In genomic region chr4:140523370-140523856, GRCh38 we compare ENCODE assay signal across 8 cellular contexts. TPM values are rescaled to one million over a fixed set of nuclear protein-coding genes. Genes with fewer than 3 reads are reported as not detected.
DNase-seq lines count a peak whose midpoint lies in the region; ATAC-seq and TF ChIP-seq lines count a peak whose summit lies in the region.

No MANE protein-coding gene starts in this region.

- DNase-seq in BJ (ENCODE audit: low read depth) (no peak), IMR-90 (no peak), NCI-H187 treated with DMSO at 0.1 percent for 48 hours (lab: John Stamatoyannopoulos, UW) (no peak), HUDEP-2 (lab: John Stamatoyannopoulos, UW; ENCODE audit: unreplicated experiment in 76 of 76) (no peak), GM19240 (ENCODE audit: insufficient read length, low spot score) (no peak)

- no peak overlapping the region for H2BK15ac ChIP-seq in IMR-90 (ENCODE audit: low read depth, low read length)

- peak; percentile 10 for ATAC-seq in GM19467 (IDR thresholded peaks at IDR 0.05; ENCODE audit: unreplicated experiment)
- ATAC-seq in IMR-90 (ENCODE audit: low read depth): no peak

- dilution Hi-C loops in IMR-90 (cut with HindIII; ENCODE audit: low sequenced_read_pairs, unreplicated experiment): no loop called here

- H2AFZ ChIP-seq in IMR-90 (replicated peaks; ENCODE audit: low read length, poor library complexity): peak overlapping the region; percentile 97

- H3K4ac ChIP-seq in IMR-90 (ENCODE audit: low read depth, low read length): no peak overlapping the region

- no peak overlapping the region for H3K14ac ChIP-seq in IMR-90 (replicated peaks; ENCODE audit: low read depth, low read length)

- no peak overlapping the region for H2AK5ac ChIP-seq in IMR-90 (ENCODE audit: low read depth, low read length)

- in situ Hi-C loops in IMR-90 (cut with MboI; ENCODE audit: low sequenced_read_pairs): no loop called here

- H2BK20ac ChIP-seq in IMR-90 (ENCODE audit: low read depth, low read length): no peak overlapping the region

- H3K4me2 ChIP-seq in IMR-90 (ENCODE audit: low read depth, low read length): peak overlapping the region; percentile 72

- no peak overlapping the region for H2BK120ac ChIP-seq in IMR-90 (ENCODE audit: low read depth, low read length)

- BruUV-seq in IMR-90 (replicated peaks; lab: Mats Ljungman, UMichigan): no TSS peak

- H4K5ac ChIP-seq in IMR-90 (ENCODE audit: low read depth, low read length): no peak overlapping the region

- H2AK9ac ChIP-seq in IMR-90 (replicated peaks; ENCODE audit: low read depth, low read length, poor library complexity): no peak overlapping the region

- H3K79me1 ChIP-seq in IMR-90 (ENCODE audit: low read depth in 1 of 2, low read length in 2 of 2): peaks cover 4 to 14% of the 10 kb centered on the region in 2 experiments; a peak in 3 of 4 replicates

- CTCF ChIA-PET in BJ (lab: Yijun Ruan, JAX) (interaction anchor here (0.8 to 2.4 kb wide), 8 partner anchors 18 to 330 kb away, joined by 3 to 10 read pairs (median 4); partner anchors contain the start of gene SCOC), IMR-90 (lab: Yijun Ruan, JAX) (interaction anchor here (0.8 to 1.5 kb wide), 3 partner anchors 19 to 610 kb away, joined by 3 to 6 read pairs (median 3); partner anchors contain the start of gene RNF150)

- no peak for TF ChIP-seq RAD21 in IMR-90 (IDR thresholded peaks at IDR 0.05; ENCODE audit: low read length)

- WGBS in IMR-90 (ENCODE audit: extremely low coverage in 2 of 2, insufficient read length in 1 of 2), 2 experiments: no CpG with 5 or more reads among the region's 8 CpGs

- H3K4me3 ChIP-seq in BJ (ENCODE audit: low read depth, low read length): peak overlapping the region; percentile 66
- peak overlapping the region; percentile 43; the same call in 1 of the 2 replicates for H3K4me3 ChIP-seq in IMR-90 (ENCODE audit: insufficient read depth, low read depth, low read length)
- peak overlapping the region; percentile 91 for H3K4me3 ChIP-seq in endocrine pancreas (ENCODE audit: control insufficient read depth, insufficient read depth, low read length)
- peak overlapping the region; percentile 67 for H3K4me3 ChIP-seq in rectal smooth muscle tissue (ENCODE audit: low read length)

- H2BK5ac ChIP-seq in IMR-90 (ENCODE audit: low read depth, low read length, poor library complexity, severe bottlenecking): no peak overlapping the region

- POLR2A ChIA-PET in BJ (lab: Charles Lee) (interaction anchor here (0.6 kb wide), 1 partner anchor 778 kb away, joined by 5 read pairs; no protein-coding TSS in a partner anchor), IMR-90 (lab: Charles Lee; ENCODE audit: unreplicated experiment) (no interaction called here)

- H4K8ac ChIP-seq in IMR-90 (ENCODE audit: low read depth in 2 of 2, low read length in 2 of 2): peak overlapping the region; percentile 64 to 76

- H3K4me1 ChIP-seq in IMR-90 (ENCODE audit: control insufficient read depth, insufficient read depth, low read length) (no peaks in the 10 kb centered on the region), endocrine pancreas (ENCODE audit: control insufficient read depth, insufficient read depth, low read length) (peaks cover 8% of the 10 kb centered on the region), rectal smooth muscle tissue (ENCODE audit: control insufficient read depth, insufficient read depth, low read length) (no peaks in the 10 kb centered on the region)

- H3K18ac ChIP-seq in IMR-90 (ENCODE audit: low read depth, low read length): no peak overlapping the region

- H3K27ac ChIP-seq in IMR-90 (ENCODE audit: insufficient read depth, low read length) (no peak overlapping the region), rectal smooth muscle tissue (ENCODE audit: low read depth, low read length) (no peak overlapping the region)

- H3K23ac ChIP-seq in IMR-90 (ENCODE audit: low read depth, low read length): no peak overlapping the region

- intact Hi-C loops in IMR-90 (cut with micrococcal nuclease): loop anchor here (5.0 kb wide), 2 partner anchors 151 to 234 kb away; partner anchors contain the start of genes SCOC and TBC1D9

- no peaks in the 10 kb centered on the region for H4K20me1 ChIP-seq in IMR-90 (ENCODE audit: insufficient read depth, low read length)

- H3K9ac ChIP-seq in IMR-90 (ENCODE audit: low read depth, low read length) (no peak overlapping the region; the same call in 1 of the 2 replicates), endocrine pancreas (ENCODE audit: control insufficient read depth, insufficient read depth, low read length) (no peak overlapping the region), rectal smooth muscle tissue (ENCODE audit: low read length) (no peak overlapping the region)

- H3K27me3 ChIP-seq in BJ (ENCODE audit: control insufficient read depth, insufficient read depth, low read length) (no peaks in the 10 kb centered on the region), IMR-90 (ENCODE audit: control insufficient read depth, insufficient read depth, low read length) (no peaks in the 10 kb centered on the region), endocrine pancreas (ENCODE audit: control insufficient read depth, insufficient read depth, low read length) (no peaks in the 10 kb centered on the region), rectal smooth muscle tissue (ENCODE audit: control insufficient read depth, insufficient read depth, low read length) (no peaks in the 10 kb centered on the region)

- H4K91ac ChIP-seq in IMR-90 (ENCODE audit: insufficient read depth, low read depth, low read length): no peak overlapping the region

- H3K9me3 ChIP-seq in IMR-90 (ENCODE audit: control insufficient read depth, insufficient read depth, low read length) (no peaks in the 10 kb centered on the region), endocrine pancreas (ENCODE audit: control insufficient read depth, low read length) (no peaks in the 10 kb centered on the region)

- no peak for TF ChIP-seq CTCF in BJ (IDR thresholded peaks at IDR 0.05; ENCODE audit: insufficient read depth, low read depth, low read length)
- TF ChIP-seq CTCF in IMR-90 (conservative IDR thresholded peaks at IDR 0.05; ENCODE audit: low read depth, low read length): no peak

- H3K9me1 ChIP-seq in IMR-90 (ENCODE audit: insufficient read depth, low read length): no peaks in the 10 kb centered on the region

- H3K56ac ChIP-seq in IMR-90 (ENCODE audit: extremely low read depth, insufficient read depth, low read length): 0 out of 2 replicates have a peak overlapping the region, but pooled peaks have one; percentile 20

- H3K36me3 ChIP-seq in BJ (ENCODE audit: control insufficient read depth, insufficient read depth, low read length) (no peaks in the 10 kb centered on the region), IMR-90 (ENCODE audit: control insufficient read depth, insufficient read depth, low read length) (no peaks in the 10 kb centered on the region), endocrine pancreas (ENCODE audit: control insufficient read depth, insufficient read depth, low read length) (no peaks in the 10 kb centered on the region), rectal smooth muscle tissue (ENCODE audit: control insufficient read depth, insufficient read depth, low read length) (no peaks in the 10 kb centered on the region)

- TF ChIP-seq POLR2A in IMR-90 (IDR thresholded peaks at IDR 0.05; ENCODE audit: low read depth, low read length): no peak

TF ChIP-seq in IMR-90, 13 proteins besides CTCF, POLR2A, EP300 and RAD21 (continues in another document):
- TF ChIP-seq CEBPB (IDR thresholded peaks at IDR 0.05; ENCODE audit: low read depth, low read length): no peak
- no peak for TF ChIP-seq MAZ (IDR thresholded peaks at IDR 0.05; ENCODE audit: borderline replicate concordance, low read depth, low read length)
- TF ChIP-seq BHLHE40 (IDR thresholded peaks at IDR 0.05; ENCODE audit: low read depth, low read length): no peak
- no peak for TF ChIP-seq RFX5 (IDR thresholded peaks at IDR 0.05; ENCODE audit: low read depth, low read length)
- no peak for TF ChIP-seq SMC3 (IDR thresholded peaks at IDR 0.05; ENCODE audit: low read depth, low read length)
- no peak for TF ChIP-seq FOS (IDR thresholded peaks at IDR 0.05; ENCODE audit: low read depth, low read length)
- TF ChIP-seq MAFK (IDR thresholded peaks at IDR 0.05; ENCODE audit: low read depth, low read length): no peak
- no peak for TF ChIP-seq CHD1 (IDR thresholded peaks at IDR 0.05; ENCODE audit: low read depth, low read length)
- no peak for TF ChIP-seq RCOR1 (IDR thresholded peaks at IDR 0.05; ENCODE audit: insufficient replicate concordance, low read length)
- no peak for TF ChIP-seq ELK1 (IDR thresholded peaks at IDR 0.05; ENCODE audit: borderline replicate concordance, low read depth, low read length)

RNA-seq across cellular contexts. Expression of gene ELMOD2, which starts 0.6 kb away (rescaled TPM):
- polyA plus RNA-seq in BJ (2011; rRNA removed): 6.5 and 15.7 TPM in 2 replicates
- polyA minus RNA-seq in BJ (2011; rRNA and poly(A)+ RNA removed): 5.0 and 7.0 TPM in 2 replicates
- total RNA-seq in IMR-90 (2012; rRNA removed): 10.6 and 30.0 TPM in 2 replicates
- polyA plus RNA-seq in IMR-90 (2012; rRNA removed): 5.1 and 7.3 TPM in 2 replicates
- polyA plus RNA-seq in IMR-90 (2012; cell fraction: cytosol; rRNA removed): 1.4 and 2.9 TPM in 2 replicates
- polyA plus RNA-seq in IMR-90 (2012; cell fraction: nucleus; rRNA removed; ENCODE audit: low replicate concordance): 3.1 and 7.0 TPM in 2 replicates

RNA-seq across cellular contexts. Expression of gene MGAT4D, which starts 25.3 kb away (rescaled TPM):
- polyA plus RNA-seq in BJ (2011; rRNA removed) (not detected in 2 replicates), IMR-90 (2012; rRNA removed) (not detected in 2 replicates)
- not detected in 2 replicates for polyA minus RNA-seq in BJ (2011; rRNA and poly(A)+ RNA removed)
- total RNA-seq in IMR-90 (2012; rRNA removed): not detected in 2 replicates
- polyA plus RNA-seq in IMR-90 (2012; cell fraction: cytosol; rRNA removed): not detected in 2 replicates
- polyA plus RNA-seq in IMR-90 (2012; cell fraction: nucleus; rRNA removed; ENCODE audit: low replicate concordance): not detected in 2 replicates

RNA-seq across cellular contexts. Expression of gene UCP1, which starts 45.3 kb away (rescaled TPM):
- polyA plus RNA-seq in BJ (2011; rRNA removed) (not detected in 2 replicates), IMR-90 (2012; rRNA removed) (not detected in 2 replicates)
- polyA minus RNA-seq in BJ (2011; rRNA and poly(A)+ RNA removed): not detected in 2 replicates
- not detected in 2 replicates for total RNA-seq in IMR-90 (2012; rRNA removed)
- polyA plus RNA-seq in IMR-90 (2012; cell fraction: cytosol; rRNA removed): not detected in 2 replicates
- polyA plus RNA-seq in IMR-90 (2012; cell fraction: nucleus; rRNA removed; ENCODE audit: low replicate concordance): not detected in 2 replicates
